7 cellular contexts compared by ENCODE assay signal in the genomic region with DNA sequence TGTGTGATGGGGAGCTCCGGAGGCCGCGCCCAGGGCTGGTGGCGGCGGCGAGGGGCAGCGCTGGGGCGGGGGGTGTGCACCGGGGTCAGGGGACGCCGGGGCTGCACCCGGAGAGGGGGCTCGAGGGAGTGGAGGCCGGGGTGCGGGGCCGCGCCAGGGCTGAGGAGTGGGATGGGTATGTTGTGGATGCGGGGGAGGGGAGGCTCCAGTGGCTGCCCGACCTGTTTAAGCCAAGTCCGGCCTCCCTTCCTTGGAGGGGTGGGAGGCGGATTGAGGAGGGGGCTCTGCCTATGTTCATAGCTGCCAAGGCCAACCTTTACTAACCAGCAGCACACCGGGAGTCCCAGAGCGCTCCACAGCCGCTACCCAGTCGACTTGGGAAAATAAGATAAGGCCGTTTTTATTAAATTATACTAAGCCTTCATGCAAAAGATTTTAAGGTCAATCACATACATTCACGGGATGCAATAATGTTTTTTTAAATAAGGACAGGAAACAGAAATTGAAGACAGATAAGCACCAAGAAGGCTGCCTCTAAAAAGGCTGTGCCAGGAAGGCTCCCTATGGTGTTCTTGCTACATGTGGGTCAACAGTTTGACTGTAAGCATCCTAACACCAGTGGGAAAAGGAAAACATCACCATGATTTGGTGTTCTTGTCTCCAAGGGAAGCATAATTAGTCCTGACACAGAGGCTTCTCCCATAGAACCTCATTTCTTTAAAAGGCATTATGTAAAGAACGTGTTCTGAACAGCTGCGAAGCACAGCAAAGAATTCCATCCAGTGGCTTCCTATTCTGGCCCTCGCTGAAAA. TPM values are rescaled to one million over a fixed set of nuclear protein-coding genes. Genes with fewer than 3 reads are reported as not detected.
DNase-seq lines count a peak whose midpoint lies in the region; ATAC-seq and TF ChIP-seq lines count a peak whose summit lies in the region.

No MANE protein-coding gene starts in this region.

- H3K4me2 ChIP-seq in HCT116 (ENCODE audit: low read length): peak overlapping the region; percentile 77

- peaks cover 16% of the 10 kb centered on the region for H3K79me2 ChIP-seq in HCT116 (ENCODE audit: insufficient read depth, low read length)

- no peak for TF ChIP-seq RAD21 in HCT116 (IDR thresholded peaks at IDR 0.05; ENCODE audit: low read depth)

- no peaks in the 10 kb centered on the region for H3K9me3 ChIP-seq in HCT116 (ENCODE audit: control insufficient read depth in 1 of 2, insufficient read depth in 1 of 2, low read depth in 1 of 2, low read length in 2 of 2)
- H3K9me3 ChIP-seq in colonic mucosa: no peaks in the 10 kb centered on the region
- no peaks in the 10 kb centered on the region for H3K9me3 ChIP-seq in muscle layer of colon (ENCODE audit: low read length)

- no peak for DNase-seq in HCT116 (ENCODE audit: low read depth, low spot score)
- peak; percentile 59 for DNase-seq in NCI-H526 treated with DMSO at 0.1 percent for 48 hours (lab: John Stamatoyannopoulos, UW)
- DNase-seq in colonic mucosa: no peak
- no peak for DNase-seq in germinal center (ENCODE audit: low spot score)
- no peak for DNase-seq in cerebellum (ENCODE audit: low spot score)

- H3K27ac ChIP-seq in HCT116 (ENCODE audit: low read depth, low read length): peak overlapping the region; percentile 53
- H3K27ac ChIP-seq in colonic mucosa: peak overlapping the region; percentile 79
- peak overlapping the region; percentile 42 for H3K27ac ChIP-seq in muscle layer of colon (ENCODE audit: low read depth, low read length)

- peak overlapping the region; percentile 71 for H3K9ac ChIP-seq in HCT116 (ENCODE audit: low read length)
- H3K9ac ChIP-seq in colonic mucosa (ENCODE audit: low read depth in 2 of 2, low read length in 2 of 2): peak overlapping the region; percentile 55 to 72
- H3K9ac ChIP-seq in muscle layer of colon (ENCODE audit: low read length): no peak overlapping the region

- H3K27me3 ChIP-seq in HCT116 (ENCODE audit: insufficient read depth, low read length): no peaks in the 10 kb centered on the region
- no peaks in the 10 kb centered on the region for H3K27me3 ChIP-seq in colonic mucosa
- no peaks in the 10 kb centered on the region for H3K27me3 ChIP-seq in muscle layer of colon (ENCODE audit: control insufficient read depth in 1 of 2, insufficient read depth in 2 of 2, low read length in 2 of 2)

- no peaks in the 10 kb centered on the region for H3K9me2 ChIP-seq in HCT116 (ENCODE audit: insufficient read depth)

- TF ChIP-seq CTCF in HCT116 (IDR thresholded peaks at IDR 0.05 in 2 of 3, conservative IDR thresholded peaks at IDR 0.05 in 1 of 3; ENCODE audit: borderline replicate concordance in 1 of 3, insufficient read depth in 1 of 3, low read depth in 2 of 3, low read length in 2 of 3) (no peak), colonic mucosa (IDR thresholded peaks at IDR 0.05) (no peak)

- CTCF ChIA-PET in HCT116 (lab: Charles Lee): interaction anchor here (1.0 to 4.2 kb wide), 4 partner anchors 10 to 337 kb away, joined by 3 to 21 read pairs (median 4); no protein-coding TSS in a partner anchor

- POLR2A ChIA-PET in HCT116 (lab: Charles Lee): interaction anchor here (1.0 kb wide), 3 partner anchors 10 to 104 kb away, joined by 3 to 7 read pairs (median 3); no protein-coding TSS in a partner anchor

- BruUV-seq in HCT116 (replicated peaks; lab: Mats Ljungman, UMichigan): TSS peak; percentile 75

- no peaks in the 10 kb centered on the region for H4K20me1 ChIP-seq in HCT116 (ENCODE audit: insufficient read depth)

- H3K4me1 ChIP-seq in HCT116 (ENCODE audit: control insufficient read depth in 1 of 2, insufficient read depth in 2 of 2, low read length in 2 of 2) (peaks cover 11 to 18% of the 10 kb centered on the region in 2 experiments), colonic mucosa (no peaks in the 10 kb centered on the region), muscle layer of colon (ENCODE audit: insufficient read depth, low read length) (peaks cover 13% of the 10 kb centered on the region)

- H3K4me3 ChIP-seq in HCT116 (replicated peaks in 1 of 2; ENCODE audit: low read depth in 1 of 2, low read length in 2 of 2): peak overlapping the region; percentile 59 to 63
- peak overlapping the region; percentile 46 for H3K4me3 ChIP-seq in colonic mucosa
- H3K4me3 ChIP-seq in muscle layer of colon (ENCODE audit: low read depth in 1 of 2, low read length in 2 of 2): peak overlapping the region; percentile 40 to 55

- TF ChIP-seq POLR2A in GM18505 (IDR thresholded peaks at IDR 0.05; ENCODE audit: borderline replicate concordance, extremely low read depth, insufficient read depth, insufficient read length) (no peak), HCT116 (IDR thresholded peaks at IDR 0.05; ENCODE audit: borderline replicate concordance, extremely low read depth, insufficient read depth, insufficient read length) (no peak)

- H2AFZ ChIP-seq in HCT116 (ENCODE audit: low read depth, low read length, poor library complexity, severe bottlenecking): no peak overlapping the region

- intact Hi-C loops in HCT116 (cut with micrococcal nuclease) (no loop called here), colonic mucosa (cut with DNase I) (no loop called here)

- H3K36me3 ChIP-seq in HCT116 (ENCODE audit: control insufficient read depth in 1 of 2, insufficient read depth in 2 of 2, low read length in 2 of 2) (peaks cover 0 to 3% of the 10 kb centered on the region in 2 experiments; a peak in 1 of 4 replicates), colonic mucosa (no peaks in the 10 kb centered on the region), muscle layer of colon (ENCODE audit: insufficient read depth, low read length) (no peaks in the 10 kb centered on the region)

- ATAC-seq in GM18505 (IDR thresholded peaks at IDR 0.05; ENCODE audit: unreplicated experiment) (peak; percentile 19), HCT116 (peak; percentile 43)

- RAD21 ChIA-PET in HCT116 (lab: Charles Lee; ENCODE audit: low non-redundant PET in 1 of 2, low total read pairs in 2 of 2, uncharacterized antibody in 2 of 2, unreplicated experiment in 2 of 2): no interaction called here

TF ChIP-seq in HCT116, 20 proteins besides CTCF, POLR2A, EP300 and RAD21:
- TF ChIP-seq EGR1 (IDR thresholded peaks at IDR 0.05; ENCODE audit: low read depth) (0 out of 2 replicates have a peak, but pooled peaks have one; percentile 23), CEBPB (IDR thresholded peaks at IDR 0.05; ENCODE audit: low read depth) (no peak)

RNA-seq across cellular contexts. Expression of a gene that starts 0.6 kb away (rescaled TPM):
- total RNA-seq in HCT116 (2021; ENCODE audit: unreplicated experiment) (18.5 TPM), colonic mucosa (10 to 100 TPM; 10.8 to 11.4 TPM), cerebellum (21.2 TPM)
- polyA plus RNA-seq in HCT116 (2012): 14.5 and 16.5 TPM in 2 replicates

RNA-seq across cellular contexts. Expression of a gene that starts 39.5 kb away (rescaled TPM):
- total RNA-seq in HCT116 (2021; ENCODE audit: unreplicated experiment): not detected
- not detected in 2 replicates for polyA plus RNA-seq in HCT116 (2012)
- total RNA-seq in colonic mucosa: under 1 TPM in 1 of 2 donors, not detected in 1; 0.21 TPM
- 0.73 TPM for total RNA-seq in cerebellum
